15 cellular contexts compared by ENCODE assay signal in the genomic region with DNA sequence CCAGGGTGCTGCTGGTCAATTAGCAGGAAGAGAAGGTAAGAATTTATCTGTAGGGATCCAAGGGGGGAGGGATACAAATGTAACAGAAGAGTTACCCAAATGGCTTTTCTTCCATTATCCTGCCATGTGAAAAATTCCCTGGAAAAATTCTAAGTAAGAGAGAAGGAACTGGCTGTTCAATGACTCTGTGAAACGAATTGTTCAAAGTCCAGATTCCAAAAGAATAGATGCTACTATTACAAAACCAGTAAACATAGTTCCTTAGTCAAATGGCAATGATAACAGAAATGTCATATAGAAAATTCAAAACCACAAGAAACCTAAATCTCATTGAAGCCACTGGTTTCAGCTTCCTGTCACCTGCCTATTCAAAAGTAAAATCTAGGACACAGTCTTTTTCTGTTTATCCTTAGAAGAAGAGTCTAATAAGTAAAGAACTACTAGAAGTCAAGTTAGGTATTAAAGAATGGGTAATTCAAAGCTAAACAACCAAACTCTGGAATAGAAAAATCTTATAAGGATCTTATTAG.
DNase-seq lines count a peak whose midpoint lies in the region; ATAC-seq and TF ChIP-seq lines count a peak whose summit lies in the region.
"Had no signal": no experiment of that assay in that cellular context is flagged by ENCODE, and none has a peak within 500 bp of the region (broad histone marks: within the 10 kb centered on the region; RNA-seq: fewer than 3 reads in every experiment).

No MANE protein-coding gene starts in this region.

- intact Hi-C loops in psoas muscle (cut with DNase I), result no loop called here

- DNase-seq in activated T-cell treated with anti-CD3 and anti-CD28 coated beads, Interleukin-2, amount 50 U/mL, for 72 hours, result no peak
- no peak for DNase-seq in activated T-cell treated with anti-CD3 and anti-CD28 coated beads, Interleukin-2, amount 50 U/mL, for 1 hour
- DNase-seq in psoas muscle (no peak), Kasumi-1 (lab: John Stamatoyannopoulos, UW) (no peak)
- DNase-seq in activated CD4-positive, alpha-beta T cell treated with anti-CD3 and anti-CD28 coated beads, Interleukin-2, amount 50 U/mL, for 48 hours, result no peak
- no peak for DNase-seq in stimulated activated CD4-positive, alpha-beta T cell treated with anti-CD3 and anti-CD28 coated beads, Interleukin-12 subunit alpha, Interleukin-12 subunit beta, amount 100 ng/mL, for 4 hours
- DNase-seq: ACHN; activated CD4-positive, alpha-beta T cell treated with anti-CD3 and anti-CD28 coated beads, Interleukin-2, amount 50 U/mL, for 4 hours; activated naive CD8-positive, alpha-beta T cell treated with anti-CD3 and anti-CD28 coated beads, Interleukin-2, amount 50 U/mL, for 24 hours; NCI-H1105; NCI-H345; Peyer's patch had no signal

- peak in 1 of 2 donors; percentile 37 for ATAC-seq in activated T-cell treated with anti-CD3 and anti-CD28 coated beads, Interleukin-2, amount 50 U/mL, for 72 hours (replicated peaks in 1 of 2)
- ATAC-seq in GM19463 (IDR thresholded peaks at IDR 0.05; ENCODE audit: unreplicated experiment) (peak; percentile 40), psoas muscle (no peak)

- H3K9me3 Mint-ChIP-seq in activated T-cell treated with anti-CD3 and anti-CD28 coated beads, Interleukin-2, amount 50 U/mL, for 72 hours, result no peaks in the 10 kb centered on the region
- H3K9me3 Mint-ChIP-seq: activated naive CD8-positive, alpha-beta T cell treated with anti-CD3 and anti-CD28 coated beads, Interleukin-2, amount 50 U/mL, for 24 hours; T-helper 1 cell treated with Interleukin-12 subunit alpha and Interleukin-12 subunit beta and Interleukin-4 antibody, amounts not matched to agents 30 μg/mL and 1 μg/mL, for 36 hours had no signal

- H3K9ac ChIP-seq in HUES64 (ENCODE audit: low read depth, low read length), result no peak overlapping the region

- WGBS in HUES64, result no CpG with 5 or more reads among the region's 1 CpG
- 67 to 86% (median 74%) methylated on average over 1 of the region's 1 CpG for WGBS in psoas muscle, 3 donors

- H3K36me3 Mint-ChIP-seq in activated T-cell treated with anti-CD3 and anti-CD28 coated beads, Interleukin-2, amount 50 U/mL, for 72 hours (ENCODE audit: insufficient read depth in 2 of 2), result peaks cover 2 to 13% of the 10 kb centered on the region in 2 donors

- H3K4me1 Mint-ChIP-seq in activated T-cell treated with anti-CD3 and anti-CD28 coated beads, Interleukin-2, amount 50 U/mL, for 72 hours (ENCODE audit: low read depth), result peaks cover 48% of the 10 kb centered on the region

- peak overlapping the region; percentile 77 for H3K27ac Mint-ChIP-seq in activated T-cell treated with anti-CD3 and anti-CD28 coated beads, Interleukin-2, amount 50 U/mL, for 72 hours
- H3K27ac Mint-ChIP-seq: activated naive CD8-positive, alpha-beta T cell treated with anti-CD3 and anti-CD28 coated beads, Interleukin-2, amount 50 U/mL, for 24 hours; T-helper 1 cell treated with Interleukin-12 subunit alpha and Interleukin-12 subunit beta and Interleukin-4 antibody, amounts not matched to agents 30 μg/mL and 1 μg/mL, for 36 hours had no signal

- H3K4me3 ChIP-seq in HUES64 (ENCODE audit: low read length) (no peak overlapping the region), psoas muscle (no peak overlapping the region)
- H3K4me3 ChIP-seq: Peyer's patch had no signal

- no peaks in the 10 kb centered on the region for H3K27me3 Mint-ChIP-seq in activated T-cell treated with anti-CD3 and anti-CD28 coated beads, Interleukin-2, amount 50 U/mL, for 72 hours (ENCODE audit: low read depth)
- H3K27me3 Mint-ChIP-seq: activated naive CD8-positive, alpha-beta T cell treated with anti-CD3 and anti-CD28 coated beads, Interleukin-2, amount 50 U/mL, for 24 hours had no signal

- H3K4me3 Mint-ChIP-seq in activated T-cell treated with anti-CD3 and anti-CD28 coated beads, Interleukin-2, amount 50 U/mL, for 72 hours, result peak overlapping the region in 1 of 2 donors; percentile 63
- H3K4me3 Mint-ChIP-seq: activated naive CD8-positive, alpha-beta T cell treated with anti-CD3 and anti-CD28 coated beads, Interleukin-2, amount 50 U/mL, for 24 hours; T-helper 1 cell treated with Interleukin-12 subunit alpha and Interleukin-12 subunit beta and Interleukin-4 antibody, amounts not matched to agents 30 μg/mL and 1 μg/mL, for 36 hours had no signal

- H3K9me3 ChIP-seq in HUES64 (ENCODE audit: insufficient read depth, low read depth, low read length), result no peaks in the 10 kb centered on the region
- H3K9me3 ChIP-seq in psoas muscle, result no peaks in the 10 kb centered on the region
- H3K9me3 ChIP-seq: Peyer's patch had no signal

- H3K36me3 ChIP-seq in HUES64 (ENCODE audit: insufficient read depth, low read length) (peaks cover 40% of the 10 kb centered on the region), psoas muscle (ENCODE audit: insufficient read depth in 1 of 2, low read depth in 1 of 2) (peaks cover 2 to 35% of the 10 kb centered on the region in 2 donors)

- H3K27ac ChIP-seq in HUES64 (ENCODE audit: low read depth, low read length) (peak overlapping the region; percentile 10; the same call in 1 of the 2 replicates), psoas muscle (peak overlapping the region; percentile 51)
- H3K27ac ChIP-seq: Peyer's patch had no signal

- H3K27me3 ChIP-seq in HUES64 (ENCODE audit: insufficient read depth, low read length), result no peaks in the 10 kb centered on the region
- no peaks in the 10 kb centered on the region for H3K27me3 ChIP-seq in psoas muscle (ENCODE audit: insufficient read depth in 3 of 3, low read length in 2 of 3)
- H3K27me3 ChIP-seq: Peyer's patch had no signal

- H3K4me1 ChIP-seq in HUES64 (ENCODE audit: insufficient read depth, low read length), result peaks cover 56% of the 10 kb centered on the region
- H3K4me1 ChIP-seq in psoas muscle, result peaks cover 46% of the 10 kb centered on the region

- TF ChIP-seq CTCF in psoas muscle (IDR thresholded peaks at IDR 0.05), result no peak
